8 cellular contexts compared by ENCODE assay signal in the genomic region with DNA sequence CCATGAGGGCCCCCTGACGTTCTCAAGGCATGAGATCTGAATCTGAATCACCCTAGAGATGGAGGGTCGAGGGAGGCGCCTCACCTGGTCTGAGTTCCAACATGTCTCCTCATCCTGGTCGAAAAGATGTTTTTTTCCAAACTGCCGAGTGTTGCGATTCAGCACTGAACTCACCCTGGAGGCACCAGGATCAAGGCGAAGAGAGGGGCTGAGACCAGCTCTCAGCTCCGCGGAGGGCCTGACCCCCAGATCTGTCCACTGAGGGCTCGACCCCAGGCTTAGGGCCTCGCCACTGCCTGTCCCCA. TPM values are rescaled to one million over a fixed set of nuclear protein-coding genes. Genes with fewer than 3 reads are reported as not detected.
DNase-seq lines count a peak whose midpoint lies in the region; ATAC-seq, FAIRE-seq and TF ChIP-seq lines count a peak whose summit lies in the region.

No MANE protein-coding gene starts in this region.

- peak; percentile 20 for ATAC-seq in GM21381 (IDR thresholded peaks at IDR 0.05; ENCODE audit: unreplicated experiment)
- no peak for ATAC-seq in GM18870 (IDR thresholded peaks at IDR 0.05; ENCODE audit: unreplicated experiment)

- dilution Hi-C loops in endothelial cell of umbilical vein (cut with MboI; ENCODE audit: extremely low pct_ligation_motif_present, low sequenced_read_pairs): no loop called here

- FAIRE-seq in endothelial cell of umbilical vein (lab: Jason Lieb, UNC): no peak

- H3K36me3 ChIP-seq in endothelial cell of umbilical vein (ENCODE audit: control insufficient read depth in 2 of 2, extremely low read depth in 1 of 2, insufficient read depth in 2 of 2, low read length in 2 of 2) (peaks cover 9 to 18% of the 10 kb centered on the region in 2 experiments), parathyroid adenoma (ENCODE audit: control insufficient read depth, insufficient read depth, low read length) (no peaks in the 10 kb centered on the region)

- H2AFZ ChIP-seq in endothelial cell of umbilical vein (ENCODE audit: low read depth, low read length) (peak overlapping the region; percentile 41), parathyroid adenoma (peak overlapping the region; percentile 85)

- peak overlapping the region; percentile 43 for H3K9ac ChIP-seq in endothelial cell of umbilical vein (replicated peaks; ENCODE audit: extremely low read depth, insufficient read depth, low read length)
- H3K9ac ChIP-seq in parathyroid adenoma: no peak overlapping the region

- no peaks in the 10 kb centered on the region for H3K9me1 ChIP-seq in endothelial cell of umbilical vein (replicated peaks; ENCODE audit: control insufficient read depth, extremely low read depth, insufficient read depth, low read length)

- H3K27ac ChIP-seq in endothelial cell of umbilical vein (ENCODE audit: insufficient read depth, low read depth, low read length) (peak overlapping the region; percentile 19), parathyroid adenoma (peak overlapping the region; percentile 67)

- no TSS peak for BruUV-seq in endothelial cell of umbilical vein (replicated peaks; lab: Mats Ljungman, UMichigan)

- H3K9me3 ChIP-seq in endothelial cell of umbilical vein (replicated peaks; ENCODE audit: control insufficient read depth, insufficient read depth, low read length) (no peaks in the 10 kb centered on the region), parathyroid adenoma (ENCODE audit: control insufficient read depth, low read length) (no peaks in the 10 kb centered on the region)

- intact Hi-C loops in endothelial cell of umbilical vein (cut with micrococcal nuclease): loop anchor here (1.0 kb wide), 1 partner anchor 10 kb away; the partner anchor contains the start of genes BORCS8 and RFXANK

- no peaks in the 10 kb centered on the region for H4K20me1 ChIP-seq in endothelial cell of umbilical vein (replicated peaks; ENCODE audit: control insufficient read depth, extremely low read depth, insufficient read depth, low read length)

- CTCF ChIA-PET in endothelial cell of umbilical vein (lab: Charles Lee): interaction anchor here (0.6 to 2.0 kb wide), 3 partner anchors 10 to 284 kb away, joined by 3 to 13 read pairs (median 7); partner anchors contain the start of genes BORCS8 and RFXANK

- H3K27me3 ChIP-seq in endothelial cell of umbilical vein (ENCODE audit: control insufficient read depth in 2 of 2, insufficient read depth in 2 of 2, low read length in 2 of 2): no peaks in the 10 kb centered on the region
- H3K27me3 ChIP-seq in parathyroid adenoma (ENCODE audit: control insufficient read depth, insufficient read depth, low read length): no peaks in the 10 kb centered on the region

- TF ChIP-seq POLR2A in endothelial cell of umbilical vein (IDR thresholded peaks at IDR 0.05; ENCODE audit: low read depth, low read length): no peak

- H3K4me2 ChIP-seq in endothelial cell of umbilical vein (ENCODE audit: insufficient read depth, low read length) (peak overlapping the region; percentile 80), parathyroid adenoma (ENCODE audit: low read length) (peak overlapping the region; percentile 90)

- no peak for TF ChIP-seq CTCF in endothelial cell of umbilical vein (IDR thresholded peaks at IDR 0.05; ENCODE audit: extremely low read depth in 1 of 2, insufficient read depth in 1 of 2, low read depth in 1 of 2, low read length in 2 of 2)
- no peak for TF ChIP-seq CTCF in parathyroid adenoma (IDR thresholded peaks at IDR 0.05)

- H3K4me1 ChIP-seq in endothelial cell of umbilical vein (ENCODE audit: control insufficient read depth, extremely low read depth, insufficient read depth, low read length) (peaks cover 6% of the 10 kb centered on the region), parathyroid adenoma (peaks cover 5% of the 10 kb centered on the region)

- POLR2A ChIA-PET in endothelial cell of umbilical vein (lab: Charles Lee): no interaction called here

- DNase-seq in NCI-H69 (lab: John Stamatoyannopoulos, UW) (peak; percentile 54), endothelial cell of umbilical vein (ENCODE audit: low read depth, low spot score) (no peak), COR-L47 (lab: John Stamatoyannopoulos, UW) (no peak), GDM1 (lab: John Stamatoyannopoulos, UW) (no peak)
- no peak for DNase-seq in activated effector memory CD4-positive, alpha-beta T cell treated with anti-CD3 and anti-CD28 coated beads, Interleukin-2, amount 50 U/mL, for 16 hours

- H3K4me3 ChIP-seq in endothelial cell of umbilical vein (replicated peaks in 1 of 3; ENCODE audit: insufficient read depth in 1 of 3, low read depth in 1 of 3, low read length in 3 of 3) (peak overlapping the region; percentile 33 to 59 (median 45)), parathyroid adenoma (ENCODE audit: low read depth, low read length) (peak overlapping the region; percentile 70)

- peaks cover 12% of the 10 kb centered on the region for H3K79me2 ChIP-seq in endothelial cell of umbilical vein (ENCODE audit: control insufficient read depth, insufficient read depth, low read length)
- H3K79me2 ChIP-seq in parathyroid adenoma: no peaks in the 10 kb centered on the region

TF ChIP-seq in endothelial cell of umbilical vein, 7 proteins besides CTCF, POLR2A, EP300 and RAD21:
- TF ChIP-seq JUN (IDR thresholded peaks at IDR 0.05; ENCODE audit: borderline replicate concordance, insufficient read depth, insufficient read length, low read depth) (no peak), POLR2AphosphoS5 (IDR thresholded peaks at IDR 0.05; ENCODE audit: insufficient read depth, low read depth, low read length) (no peak), FOS (IDR thresholded peaks at IDR 0.05; ENCODE audit: borderline replicate concordance, insufficient read depth, low read length) (no peak), GATA2 (IDR thresholded peaks at IDR 0.05; ENCODE audit: insufficient read depth, insufficient read length, low read depth, low read length) (no peak), MYC (IDR thresholded peaks at IDR 0.05; ENCODE audit: low read depth, low read length) (no peak), EZH2 (IDR thresholded peaks at IDR 0.05; ENCODE audit: borderline replicate concordance, low read depth, low read length, severe bottlenecking) (no peak)
- TF ChIP-seq, protein P1, sequence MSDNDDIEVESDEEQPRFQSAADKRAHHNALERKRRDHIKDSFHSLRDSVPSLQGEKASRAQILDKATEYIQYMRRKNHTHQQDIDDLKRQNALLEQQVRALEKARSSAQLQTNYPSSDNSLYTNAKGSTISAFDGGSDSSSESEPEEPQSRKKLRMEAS (IDR thresholded peaks at IDR 0.05; ENCODE audit: insufficient read depth, insufficient read length): no peak

RNA-seq across cellular contexts. Expression of gene NR2C2AP, which starts 0.6 kb away (rescaled TPM):
- total RNA-seq in endothelial cell of umbilical vein: 16.6 and 17.5 TPM in 2 replicates
- 11.9 and 13.4 TPM in 2 replicates for polyA plus RNA-seq in endothelial cell of umbilical vein
- 15.6 and 18.1 TPM in 2 replicates for polyA plus RNA-seq in endothelial cell of umbilical vein (2011; cell fraction: cytosol; rRNA removed)
- 11.0 and 12.6 TPM in 2 replicates for polyA plus RNA-seq in endothelial cell of umbilical vein (2011; cell fraction: nucleus; rRNA removed)
- polyA plus RNA-seq in endothelial cell of umbilical vein (2012): 12.9 and 13.6 TPM in 2 replicates
- 6.9 and 8.3 TPM in 2 replicates for polyA minus RNA-seq in endothelial cell of umbilical vein
- 8.1 TPM for polyA minus RNA-seq in endothelial cell of umbilical vein (2011; cell fraction: cytosol; rRNA and poly(A)+ RNA removed)
- polyA minus RNA-seq in endothelial cell of umbilical vein (2011; cell fraction: nucleus; rRNA and poly(A)+ RNA removed): 2.5 and 2.8 TPM in 2 replicates

RNA-seq across cellular contexts. Expression of gene NCAN, which starts 9.1 kb away (rescaled TPM):
- total RNA-seq in endothelial cell of umbilical vein: not detected in 2 replicates
- not detected in 2 replicates for polyA plus RNA-seq in endothelial cell of umbilical vein
- not detected in 2 replicates for polyA plus RNA-seq in endothelial cell of umbilical vein (2011; cell fraction: cytosol; rRNA removed)
- polyA plus RNA-seq in endothelial cell of umbilical vein (2011; cell fraction: nucleus; rRNA removed): not detected in 2 replicates
- not detected in 2 replicates for polyA plus RNA-seq in endothelial cell of umbilical vein (2012)
- polyA minus RNA-seq in endothelial cell of umbilical vein: not detected in 2 replicates
- not detected for polyA minus RNA-seq in endothelial cell of umbilical vein (2011; cell fraction: cytosol; rRNA and poly(A)+ RNA removed)
- not detected in 2 replicates for polyA minus RNA-seq in endothelial cell of umbilical vein (2011; cell fraction: nucleus; rRNA and poly(A)+ RNA removed)

RNA-seq across cellular contexts. Expression of gene RFXANK, which starts 10.6 kb away (rescaled TPM):
- total RNA-seq in endothelial cell of umbilical vein: 105 and 118 TPM in 2 replicates
- 124 and 146 TPM in 2 replicates for polyA plus RNA-seq in endothelial cell of umbilical vein
- polyA plus RNA-seq in endothelial cell of umbilical vein (2011; cell fraction: cytosol; rRNA removed): 72.0 and 99.3 TPM in 2 replicates
- polyA plus RNA-seq in endothelial cell of umbilical vein (2011; cell fraction: nucleus; rRNA removed): 138 and 160 TPM in 2 replicates
- polyA plus RNA-seq in endothelial cell of umbilical vein (2012): 129 and 136 TPM in 2 replicates
- polyA minus RNA-seq in endothelial cell of umbilical vein: 49.7 and 66.9 TPM in 2 replicates
- 47.1 TPM for polyA minus RNA-seq in endothelial cell of umbilical vein (2011; cell fraction: cytosol; rRNA and poly(A)+ RNA removed)
- polyA minus RNA-seq in endothelial cell of umbilical vein (2011; cell fraction: nucleus; rRNA and poly(A)+ RNA removed): 33.6 and 44.3 TPM in 2 replicates

RNA-seq across cellular contexts. Expression of gene BORCS8, which starts 10.7 kb away (rescaled TPM):
- total RNA-seq in endothelial cell of umbilical vein: 35.6 and 45.8 TPM in 2 replicates
- polyA plus RNA-seq in endothelial cell of umbilical vein: 37.4 and 49.7 TPM in 2 replicates
- polyA plus RNA-seq in endothelial cell of umbilical vein (2011; cell fraction: cytosol; rRNA removed): 30.4 and 34.0 TPM in 2 replicates
- polyA plus RNA-seq in endothelial cell of umbilical vein (2011; cell fraction: nucleus; rRNA removed): 27.2 and 27.9 TPM in 2 replicates
- polyA plus RNA-seq in endothelial cell of umbilical vein (2012): 23.4 and 24.3 TPM in 2 replicates
- polyA minus RNA-seq in endothelial cell of umbilical vein: 28.2 and 29.3 TPM in 2 replicates
- polyA minus RNA-seq in endothelial cell of umbilical vein (2011; cell fraction: cytosol; rRNA and poly(A)+ RNA removed): 7.0 TPM
- 11.6 and 18.9 TPM in 2 replicates for polyA minus RNA-seq in endothelial cell of umbilical vein (2011; cell fraction: nucleus; rRNA and poly(A)+ RNA removed)

RNA-seq across cellular contexts. Expression of gene MEF2B, which starts 32.6 kb away (rescaled TPM):
- total RNA-seq in endothelial cell of umbilical vein: 1.2 and 1.3 TPM in 2 replicates
- 0.52 and 0.65 TPM in 2 replicates for polyA plus RNA-seq in endothelial cell of umbilical vein
- 0.21 and 0.49 TPM in 2 replicates for polyA plus RNA-seq in endothelial cell of umbilical vein (2011; cell fraction: cytosol; rRNA removed)
- 1.4 and 1.7 TPM in 2 replicates for polyA plus RNA-seq in endothelial cell of umbilical vein (2011; cell fraction: nucleus; rRNA removed)
- polyA plus RNA-seq in endothelial cell of umbilical vein (2012): 0.48 and 0.86 TPM in 2 replicates
- polyA minus RNA-seq in endothelial cell of umbilical vein: not detected in 2 replicates
- polyA minus RNA-seq in endothelial cell of umbilical vein (2011; cell fraction: cytosol; rRNA and poly(A)+ RNA removed): not detected
- 1.8 TPM in 1 of 2 replicates, not detected in the other for polyA minus RNA-seq in endothelial cell of umbilical vein (2011; cell fraction: nucleus; rRNA and poly(A)+ RNA removed)
